ENCODE assay signal across 23 cellular contexts in the genomic region with DNA sequence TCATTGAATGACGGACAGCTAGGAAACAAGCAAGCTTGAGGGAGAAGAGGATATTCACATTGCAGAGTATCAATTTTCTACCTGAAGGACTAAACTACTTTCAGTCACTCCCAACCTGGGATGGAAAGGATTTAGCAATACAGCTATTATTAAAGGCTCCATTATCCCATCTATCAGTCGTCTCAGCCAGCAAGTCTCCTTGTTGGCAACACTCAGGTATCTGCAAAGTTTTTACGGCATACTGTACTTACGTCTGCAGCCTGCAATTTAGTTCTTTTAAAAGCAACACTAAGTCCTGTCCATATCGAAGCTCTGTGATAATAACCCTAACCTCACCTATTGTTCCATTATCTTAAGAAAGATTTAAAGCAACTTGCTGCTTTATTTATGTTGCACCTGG.
"Had no signal": no experiment of that assay in that cellular context is flagged by ENCODE, and none has a peak within 500 bp of the region (broad histone marks: within the 10 kb centered on the region; RNA-seq: fewer than 3 reads in every experiment).

No MANE protein-coding gene starts in this region.

- DNase-seq: colonic mucosa; effector CD8-positive, alpha-beta T cell; esophagus squamous epithelium; foreskin melanocyte; glutamatergic neuron; heart right ventricle; hypothalamus; immature natural killer cell; left ventricle myocardium superior; lower lobe of right lung; natural killer cell; occipital lobe; ovary; right lobe of liver; small intestine; stimulated activated CD4-positive, alpha-beta T cell treated with anti-CD3 and anti-CD28 coated beads, Interleukin-15, amount 100 ng/mL, for 24 hours; stimulated activated CD4-positive, alpha-beta T cell treated with anti-CD3 and anti-CD28 coated beads, Interleukin-2, amount 100 ng/mL, for 48 hours; stimulated activated naive B cell treated with anti-CD40 and anti-IgM and Interleukin-4, amounts not matched to agents 10 μg/mL and 1 μg/mL and 100 μg/mL, for 72 hours had no signal

- H3K27me3 ChIP-seq: colonic mucosa, esophagus squamous epithelium, heart right ventricle, ovary, right lobe of liver had no signal

- H3K4me3 ChIP-seq: colonic mucosa, esophagus squamous epithelium, heart right ventricle, lower lobe of right lung, ovary, right lobe of liver, thoracic aorta had no signal

- H3K4me3 Mint-ChIP-seq: central memory CD8-positive, alpha-beta T cell; dendritic cell treated with granulocyte-macrophage colony-stimulating factor and Interleukin-4, amounts not matched to agents 40 ng/mL and 50 ng/mL, for 4 days; immature natural killer cell; natural killer cell; stimulated activated naive B cell treated with anti-CD40 and anti-IgM and Interleukin-4, amounts not matched to agents 10 μg/mL and 1 μg/mL and 100 μg/mL, for 72 hours; stimulated activated naive CD8-positive, alpha-beta T cell treated with anti-CD3 and anti-CD28 coated beads, Interleukin-15, Interleukin-2, amounts not matched to agents 100 ng/mL and 50 ng/mL, for 24 hours; type B pancreatic cell had no signal

- H3K36me3 Mint-ChIP-seq: immature natural killer cell; natural killer cell; stimulated activated naive B cell treated with anti-CD40 and anti-IgM and Interleukin-4, amounts not matched to agents 10 μg/mL and 1 μg/mL and 100 μg/mL, for 72 hours had no signal

- H3K4me1 Mint-ChIP-seq: central memory CD8-positive, alpha-beta T cell; stimulated activated naive B cell treated with anti-CD40 and anti-IgM and Interleukin-4, amounts not matched to agents 10 μg/mL and 1 μg/mL and 100 μg/mL, for 72 hours had no signal

- H3K27ac ChIP-seq: colonic mucosa, esophagus squamous epithelium, heart right ventricle, lower lobe of right lung, ovary, right lobe of liver, thoracic aorta had no signal

- H3K9me3 ChIP-seq: colonic mucosa, esophagus squamous epithelium, heart right ventricle, lower lobe of right lung, ovary, right lobe of liver, thoracic aorta had no signal

- ATAC-seq: heart right ventricle; left ventricle myocardium superior; lower lobe of right lung; natural killer cell; right lobe of liver; stimulated activated naive B cell treated with anti-CD40 and anti-IgM and Interleukin-4, amounts not matched to agents 10 μg/mL and 1 μg/mL and 100 μg/mL, for 72 hours had no signal

- H3K27ac Mint-ChIP-seq: dendritic cell treated with granulocyte-macrophage colony-stimulating factor and Interleukin-4, amounts not matched to agents 40 ng/mL and 50 ng/mL, for 4 days; immature natural killer cell; natural killer cell; stimulated activated naive B cell treated with anti-CD40 and anti-IgM and Interleukin-4, amounts not matched to agents 10 μg/mL and 1 μg/mL and 100 μg/mL, for 72 hours; stimulated activated naive CD8-positive, alpha-beta T cell treated with anti-CD3 and anti-CD28 coated beads, Interleukin-15, Interleukin-2, amounts not matched to agents 100 ng/mL and 50 ng/mL, for 24 hours; type B pancreatic cell had no signal

- H3K4me1 ChIP-seq: colonic mucosa had no signal

- H3K9me3 Mint-ChIP-seq: immature natural killer cell, natural killer cell had no signal

- H3K36me3 ChIP-seq: colonic mucosa, ovary, right lobe of liver, thoracic aorta had no signal

- H3K27me3 Mint-ChIP-seq: central memory CD8-positive, alpha-beta T cell; dendritic cell treated with granulocyte-macrophage colony-stimulating factor and Interleukin-4, amounts not matched to agents 40 ng/mL and 50 ng/mL, for 4 days; stimulated activated naive B cell treated with anti-CD40 and anti-IgM and Interleukin-4, amounts not matched to agents 10 μg/mL and 1 μg/mL and 100 μg/mL, for 72 hours; type B pancreatic cell had no signal
